10 cellular contexts compared by ENCODE assay signal in genomic region chr1:211739671-211740411, GRCh38.
DNase-seq lines count a peak whose midpoint lies in the region; ATAC-seq and TF ChIP-seq lines count a peak whose summit lies in the region.
"Had no signal": no experiment of that assay in that cellular context is flagged by ENCODE, and none has a peak within 500 bp of the region (broad histone marks: within the 10 kb centered on the region; RNA-seq: fewer than 3 reads in every experiment).

No MANE protein-coding gene starts in this region.

- no peak overlapping the region for H3K27ac ChIP-seq in stomach
- H3K27ac ChIP-seq: left ventricle myocardium inferior had no signal

- TF ChIP-seq CTCF in GM13976 (IDR thresholded peaks at IDR 0.05; ENCODE audit: borderline replicate concordance, control extremely low read depth, extremely low read depth, insufficient read depth, missing control alignments) (no peak), stomach (IDR thresholded peaks at IDR 0.05) (no peak)

- peaks cover 34% of the 10 kb centered on the region for H3K4me1 Mint-ChIP-seq in activated naive CD8-positive, alpha-beta T cell treated with anti-CD3 and anti-CD28 coated beads, Interleukin-2, amount 10 ng/mL, durations not matched to agents 7 days and 5 days

- no peak for TF ChIP-seq EP300 in stomach (IDR thresholded peaks at IDR 0.05)

- TF ChIP-seq POLR2A in stomach (IDR thresholded peaks at IDR 0.05) = no peak

- H3K4me3 Mint-ChIP-seq in activated naive CD8-positive, alpha-beta T cell treated with anti-CD3 and anti-CD28 coated beads, Interleukin-2, amount 10 ng/mL, durations not matched to agents 7 days and 5 days = peak overlapping the region; percentile 77

- ATAC-seq in GM19452 (IDR thresholded peaks at IDR 0.05; ENCODE audit: unreplicated experiment) (peak; percentile 62), HG03342 (IDR thresholded peaks at IDR 0.05; ENCODE audit: unreplicated experiment) (peak; percentile 41), GM21367 (IDR thresholded peaks at IDR 0.05; ENCODE audit: unreplicated experiment) (no peak), GM19023 (IDR thresholded peaks at IDR 0.05; ENCODE audit: unreplicated experiment) (no peak)
- peak; percentile 54 for ATAC-seq in activated naive CD8-positive, alpha-beta T cell treated with anti-CD3 and anti-CD28 coated beads, Interleukin-2, amount 10 ng/mL, durations not matched to agents 7 days and 5 days (ENCODE audit: low read depth)
- ATAC-seq: K562 had no signal

- in situ Hi-C loops in GM13976 (cut with MboI; ENCODE audit: low sequenced_read_pairs, unreplicated experiment) = no loop called here

- H3K27me3 ChIP-seq in stomach = no peaks in the 10 kb centered on the region

- peak overlapping the region; percentile 93 for H3K27ac Mint-ChIP-seq in activated naive CD8-positive, alpha-beta T cell treated with anti-CD3 and anti-CD28 coated beads, Interleukin-2, amount 10 ng/mL, durations not matched to agents 7 days and 5 days

- H3K4me1 ChIP-seq in stomach = peaks cover 0 to 23% (median 5%) of the 10 kb centered on the region in 4 donors
- H3K4me1 ChIP-seq: left ventricle myocardium inferior had no signal

- H3K36me3 ChIP-seq in stomach = peaks cover 0 to 8% (median 0%) of the 10 kb centered on the region in 4 donors
- H3K36me3 ChIP-seq: left ventricle myocardium inferior had no signal

- no peaks in the 10 kb centered on the region for H3K9me3 ChIP-seq in stomach
- H3K9me3 ChIP-seq: left ventricle myocardium inferior had no signal

- 45 to 58% (median 51%) methylated on average over 5 to 6 of the region's 6 CpGs for WGBS in stomach, 5 donors

- peak; percentile 57 for DNase-seq in GM13976 (ENCODE audit: low spot score)
- DNase-seq in activated naive CD8-positive, alpha-beta T cell treated with anti-CD3 and anti-CD28 coated beads, Interleukin-2, amount 10 ng/mL, durations not matched to agents 7 days and 5 days = no peak
- DNase-seq in NCI-H1417 (lab: John Stamatoyannopoulos, UW) = no peak
- DNase-seq in stomach = no peak
- DNase-seq: left ventricle myocardium inferior had no signal

- peaks cover 2% of the 10 kb centered on the region for H3K27me3 Mint-ChIP-seq in activated naive CD8-positive, alpha-beta T cell treated with anti-CD3 and anti-CD28 coated beads, Interleukin-2, amount 10 ng/mL, durations not matched to agents 7 days and 5 days

- no peak overlapping the region for H3K4me3 ChIP-seq in stomach
- H3K4me3 ChIP-seq: K562, left ventricle myocardium inferior had no signal

- intact Hi-C loops in stomach (cut with DNase I; ENCODE audit: low total_unique reads) = no loop called here

- H3K36me3 Mint-ChIP-seq in activated naive CD8-positive, alpha-beta T cell treated with anti-CD3 and anti-CD28 coated beads, Interleukin-2, amount 10 ng/mL, durations not matched to agents 7 days and 5 days = peaks cover 4% of the 10 kb centered on the region

- no peaks in the 10 kb centered on the region for H3K9me3 Mint-ChIP-seq in activated naive CD8-positive, alpha-beta T cell treated with anti-CD3 and anti-CD28 coated beads, Interleukin-2, amount 10 ng/mL, durations not matched to agents 7 days and 5 days

- POLR2A ChIA-PET in activated naive CD8-positive, alpha-beta T cell treated with anti-CD3 and anti-CD28 coated beads, Interleukin-2, amount 10 ng/mL, durations not matched to agents 7 days and 5 days (lab: Charles Lee) = interaction anchor here (1.4 to 2.1 kb wide), 2 partner anchors 22 to 42 kb away, joined by 3 to 11 read pairs; no protein-coding TSS in a partner anchor

Comparison
In these comparisons a context has a peak if more than half of its experiments do, and no peak if none do; other contexts are left out.
1. ATAC-seq: peak in GM19452 (single experiment), HG03342 (single experiment) and activated naive CD8-positive, alpha-beta T cell treated with anti-CD3 and anti-CD28 coated beads, Interleukin-2, amount 10 ng/mL, durations not matched to agents 7 days and 5 days (single experiment); none in GM21367 (single experiment) and GM19023 (single experiment).